ENCODE assay signal across 11 cellular contexts in the genomic region with DNA sequence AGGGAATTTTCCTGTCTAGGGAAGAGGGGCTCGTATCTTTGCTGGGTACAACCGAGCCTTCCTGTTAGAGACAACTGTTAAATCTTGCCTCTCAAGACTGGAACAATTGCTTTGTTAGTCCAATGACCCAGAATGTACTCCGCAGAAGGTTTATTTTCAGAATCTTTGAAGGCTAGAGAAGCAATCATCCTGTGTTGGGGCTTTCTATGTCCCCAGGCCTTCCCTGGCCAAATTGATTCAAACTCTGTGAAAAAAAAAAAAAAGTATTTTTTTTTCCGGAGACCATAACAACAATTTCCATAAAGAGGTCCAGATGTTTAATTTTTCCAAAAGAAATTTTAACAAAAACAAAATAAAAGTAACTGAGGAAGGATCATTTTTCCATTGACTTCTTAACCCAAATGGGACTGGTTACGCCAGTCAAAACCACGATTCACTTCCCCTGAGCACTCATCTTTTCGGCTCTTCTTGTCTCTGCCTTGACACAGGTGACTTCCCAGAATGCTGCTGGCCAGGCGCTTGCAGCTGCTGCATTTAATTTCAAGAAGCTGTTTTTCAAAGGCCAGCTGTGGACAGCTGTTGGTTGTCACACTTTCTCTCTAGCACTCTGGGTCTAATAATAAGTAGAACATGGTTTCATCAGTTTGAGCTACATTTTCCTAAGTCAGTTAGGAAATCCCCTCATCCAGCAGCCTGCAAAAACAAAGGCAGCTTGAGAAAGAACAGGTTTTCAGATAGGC.
A peak's percentile ranks its signal among the peaks of the same experiment; 100 is the strongest.
DNase-seq lines count a peak whose midpoint lies in the region; ATAC-seq, FAIRE-seq and TF ChIP-seq lines count a peak whose summit lies in the region.
"Had no signal": no experiment of that assay in that cellular context is flagged by ENCODE, and none has a peak within 500 bp of the region (broad histone marks: within the 10 kb centered on the region; RNA-seq: fewer than 3 reads in every experiment).

No MANE protein-coding gene starts in this region.

- H2AFZ ChIP-seq in mammary epithelial cell (ENCODE audit: low read depth, low read length), result no peak overlapping the region

- ATAC-seq in HG03139 (IDR thresholded peaks at IDR 0.05; ENCODE audit: unreplicated experiment), result peak; percentile 92

- BruUV-seq in mammary epithelial cell (replicated peaks; lab: Mats Ljungman, UMichigan) (no TSS peak), MCF 10A (replicated peaks; lab: Mats Ljungman, UMichigan) (no TSS peak)

- TF ChIP-seq POLR2A in vagina (IDR thresholded peaks at IDR 0.05), result no peak

- DNase-seq in mammary epithelial cell (peak; percentile 7), MCF 10A (ENCODE audit: unreplicated experiment) (no peak), vagina (ENCODE audit: extremely low spot score in 2 of 2) (no peak), head of caudate nucleus (no peak), kidney (no peak), HuH-7 (ENCODE audit: low spot score) (no peak)
- DNase-seq: activated T-cell treated with anti-CD3 and anti-CD28 coated beads, Interleukin-2, amount 50 U/mL, for 4 hours; AML-193 had no signal

- H3K4me3 Mint-ChIP-seq in MCF 10A (ENCODE audit: unreplicated experiment), result no peak overlapping the region
- H3K4me3 Mint-ChIP-seq: activated T-cell treated with anti-CD3 and anti-CD28 coated beads, Interleukin-2, amount 50 U/mL, for 4 hours had no signal

- in situ Hi-C loops in mammary epithelial cell (cut with MboI; ENCODE audit: low sequenced_read_pairs in 2 of 2), result no loop called here

- H3K36me3 ChIP-seq in mammary epithelial cell (ENCODE audit: insufficient read depth, low read length) (no peaks in the 10 kb centered on the region), vagina (no peaks in the 10 kb centered on the region), kidney (ENCODE audit: control insufficient read depth in 1 of 2, insufficient read depth in 2 of 2, low read length in 2 of 2) (no peaks in the 10 kb centered on the region)
- H3K36me3 ChIP-seq: upper lobe of left lung had no signal

- 91% methylated on average over 8 of the region's 8 CpGs for WGBS in mammary epithelial cell (ENCODE audit: low coverage, missing lambda C conversion rate)

- intact Hi-C loops in mammary epithelial cell (cut with micrococcal nuclease) (loop anchor here (10.0 kb wide), 1 partner anchor 907 kb away; no protein-coding TSS in a partner anchor), MCF 10A (cut with micrococcal nuclease) (no loop called here), vagina (cut with DNase I) (no loop called here), head of caudate nucleus (cut with DNase I) (no loop called here), kidney (cut with DNase I) (no loop called here)

- H3K4me1 ChIP-seq in mammary epithelial cell (ENCODE audit: insufficient read depth, low read length) (peaks cover 11% of the 10 kb centered on the region), vagina (peaks cover 12% of the 10 kb centered on the region), kidney (ENCODE audit: control insufficient read depth in 1 of 2, insufficient read depth in 1 of 2, low read depth in 1 of 2, low read length in 2 of 2) (no peaks in the 10 kb centered on the region)
- H3K4me1 ChIP-seq: upper lobe of left lung had no signal

- peaks cover 30% of the 10 kb centered on the region for H3K4me1 Mint-ChIP-seq in MCF 10A (ENCODE audit: insufficient read depth, unreplicated experiment)

- no peaks in the 10 kb centered on the region for H3K27me3 Mint-ChIP-seq in MCF 10A (ENCODE audit: insufficient read depth, unreplicated experiment)

- no peak overlapping the region for H3K4me3 ChIP-seq in mammary epithelial cell (replicated peaks in 1 of 3; ENCODE audit: insufficient read depth in 1 of 3, low read depth in 2 of 3, low read length in 3 of 3)
- no peak overlapping the region for H3K4me3 ChIP-seq in vagina
- no peak overlapping the region for H3K4me3 ChIP-seq in kidney (ENCODE audit: low read length in 2 of 2)
- H3K4me3 ChIP-seq: upper lobe of left lung had no signal

- H3K9me3 Mint-ChIP-seq in MCF 10A (ENCODE audit: unreplicated experiment), result no peaks in the 10 kb centered on the region
- H3K9me3 Mint-ChIP-seq: activated T-cell treated with anti-CD3 and anti-CD28 coated beads, Interleukin-2, amount 50 U/mL, for 4 hours had no signal

- H3K9ac ChIP-seq in mammary epithelial cell (ENCODE audit: insufficient read depth, low read length), result no peak overlapping the region
- H3K9ac ChIP-seq in kidney (ENCODE audit: low read length in 2 of 2), result no peak overlapping the region

- no peaks in the 10 kb centered on the region for H3K9me3 ChIP-seq in mammary epithelial cell (replicated peaks; ENCODE audit: insufficient read depth, low read length)
- no peaks in the 10 kb centered on the region for H3K9me3 ChIP-seq in vagina
- peaks cover 0 to 7% of the 10 kb centered on the region in 2 donors for H3K9me3 ChIP-seq in kidney (ENCODE audit: control insufficient read depth in 1 of 2, low read length in 2 of 2)
- H3K9me3 ChIP-seq: upper lobe of left lung had no signal

- FAIRE-seq in endometrium (lab: Jason Lieb, UNC) (peak; percentile 57), kidney (lab: Jason Lieb, UNC) (no peak)

- no peak overlapping the region for H3K4me2 ChIP-seq in mammary epithelial cell (ENCODE audit: insufficient read depth, low read depth, low read length)

- TF ChIP-seq CTCF in mammary epithelial cell (conservative IDR thresholded peaks at IDR 0.05 in 1 of 2, IDR thresholded peaks at IDR 0.05 in 1 of 2; ENCODE audit: extremely low read depth in 1 of 2, insufficient read depth in 1 of 2, low read depth in 1 of 2, low read length in 2 of 2) (no peak), MCF 10A (IDR thresholded peaks at IDR 0.05; ENCODE audit: unreplicated experiment) (no peak), vagina (IDR thresholded peaks at IDR 0.05) (no peak), kidney (IDR thresholded peaks at IDR 0.05; ENCODE audit: borderline replicate concordance, extremely low read depth, insufficient read depth) (no peak)

- no peak overlapping the region for H3K27ac Mint-ChIP-seq in MCF 10A (ENCODE audit: low read depth, unreplicated experiment)

- dilution Hi-C loops in mammary epithelial cell (cut with HindIII; ENCODE audit: low sequenced_read_pairs), result no loop called here

- POLR2A ChIA-PET in MCF 10A (lab: Yijun Ruan, JAX), result interaction anchor here (0.7 kb wide), 1 partner anchor 32 kb away, joined by 3 read pairs; no protein-coding TSS in a partner anchor

- H3K36me3 Mint-ChIP-seq in MCF 10A (ENCODE audit: insufficient read depth, unreplicated experiment), result peaks cover 6% of the 10 kb centered on the region

- H3K27me3 ChIP-seq in mammary epithelial cell (ENCODE audit: insufficient read depth, low read length) (no peaks in the 10 kb centered on the region), vagina (no peaks in the 10 kb centered on the region)
- H3K27me3 ChIP-seq: upper lobe of left lung had no signal

- CTCF ChIA-PET in mammary epithelial cell (lab: Charles Lee; ENCODE audit: low non-redundant PET), result no interaction called here
- CTCF ChIA-PET in MCF 10A (lab: Yijun Ruan, JAX), result interaction anchor here (0.9 to 1.5 kb wide), 3 partner anchors 21 to 79 kb away, joined by 3 to 4 read pairs (median 4); no protein-coding TSS in a partner anchor

- no peak overlapping the region for H3K27ac ChIP-seq in mammary epithelial cell (ENCODE audit: insufficient read depth, low read depth, low read length)
- peak overlapping the region; percentile 43 for H3K27ac ChIP-seq in vagina
- no peak overlapping the region for H3K27ac ChIP-seq in kidney (ENCODE audit: low read depth in 2 of 2, low read length in 2 of 2)

- no peaks in the 10 kb centered on the region for H4K20me1 ChIP-seq in mammary epithelial cell (ENCODE audit: insufficient read depth, low read length)

- no peaks in the 10 kb centered on the region for H3K79me2 ChIP-seq in mammary epithelial cell (ENCODE audit: insufficient read depth, low read length)
